36 cellular contexts compared by ENCODE assay signal in genomic region chr1:11144563-11145256, GRCh38. TPM values are rescaled to one million over a fixed set of nuclear protein-coding genes. Genes with fewer than 3 reads are reported as not detected.
DNase-seq lines count a peak whose midpoint lies in the region; ATAC-seq and TF ChIP-seq lines count a peak whose summit lies in the region.
"Had no signal": no experiment of that assay in that cellular context is flagged by ENCODE, and none has a peak within 500 bp of the region (broad histone marks: within the 10 kb centered on the region; RNA-seq: fewer than 3 reads in every experiment).

No MANE protein-coding gene starts in this region.

- H3F3A ChIP-seq in OCI-LY1 (ENCODE audit: insufficient read depth, low read length), result no peaks in the 10 kb centered on the region; the same call in 1 of the 2 replicates
- H3F3A ChIP-seq in neural progenitor cell (ENCODE audit: low read depth), result no peaks in the 10 kb centered on the region

- no peak for TF ChIP-seq CTCF in OCI-LY1 (IDR thresholded peaks at IDR 0.05; ENCODE audit: low read length)
- no peak for TF ChIP-seq CTCF in fibroblast of lung (conservative IDR thresholded peaks at IDR 0.05 in 1 of 2, IDR thresholded peaks at IDR 0.05 in 1 of 2; ENCODE audit: low read depth in 1 of 2, low read length in 2 of 2)
- TF ChIP-seq CTCF in gastrocnemius medialis (IDR thresholded peaks at IDR 0.05 in 4 of 5, conservative IDR thresholded peaks at IDR 0.05 in 1 of 5), result no peak
- TF ChIP-seq CTCF in neural progenitor cell (IDR thresholded peaks at IDR 0.05), result no peak

- H3K27me3 Mint-ChIP-seq in neural progenitor cell (ENCODE audit: insufficient read depth, low read depth), result peaks cover 2% of the 10 kb centered on the region
- H3K27me3 Mint-ChIP-seq: activated CD4-positive, alpha-beta memory T cell treated with anti-CD3 and anti-CD28 coated beads for 36 hours; activated naive CD4-positive, alpha-beta T cell treated with anti-CD3 and anti-CD28 coated beads, Interleukin-2, amount 50 U/mL, for 24 hours; effector memory CD8-positive, alpha-beta T cell; IgD-negative memory B cell; natural killer cell treated with Interleukin-12 subunit alpha and Interleukin-12 subunit beta and Interleukin-15 and Interleukin-18, amount 100 ng/mL, for 72 hours had no signal

- no peaks in the 10 kb centered on the region for H3K9me3 Mint-ChIP-seq in neural progenitor cell
- H3K9me3 Mint-ChIP-seq: activated CD4-positive, alpha-beta memory T cell treated with anti-CD3 and anti-CD28 coated beads for 36 hours; activated naive CD4-positive, alpha-beta T cell treated with anti-CD3 and anti-CD28 coated beads, Interleukin-2, amount 50 U/mL, for 24 hours; effector memory CD8-positive, alpha-beta T cell; IgD-negative memory B cell; natural killer cell treated with Interleukin-12 subunit alpha and Interleukin-12 subunit beta and Interleukin-15 and Interleukin-18, amount 100 ng/mL, for 72 hours had no signal

- H3K9me3 ChIP-seq in OCI-LY1 (ENCODE audit: low read length) (no peaks in the 10 kb centered on the region), fibroblast of lung (ENCODE audit: control insufficient read depth, insufficient read depth, low read depth, low read length) (no peaks in the 10 kb centered on the region), gastrocnemius medialis (no peaks in the 10 kb centered on the region), neural progenitor cell (ENCODE audit: low read depth) (no peaks in the 10 kb centered on the region)
- H3K9me3 ChIP-seq: BLaER1 treated with 17β-estradiol and CSF1 and Interleukin-3, amounts not matched to agents 10 nM and 100 nM; heart right ventricle; mucosa of descending colon; stomach had no signal

- no peak overlapping the region for H3K4me3 ChIP-seq in OCI-LY1 (ENCODE audit: low read depth, low read length, poor library complexity, severe bottlenecking)
- H3K4me3 ChIP-seq in fibroblast of lung (replicated peaks in 1 of 4; ENCODE audit: control extremely low read depth in 1 of 4, insufficient read depth in 1 of 4, low read depth in 3 of 4, low read length in 4 of 4), result no peak overlapping the region
- no peak overlapping the region for H3K4me3 ChIP-seq in gastrocnemius medialis
- no peak overlapping the region for H3K4me3 ChIP-seq in neural progenitor cell
- H3K4me3 ChIP-seq: BLaER1 treated with 17β-estradiol and CSF1 and Interleukin-3, amounts not matched to agents 10 nM and 100 nM; GM12878; heart right ventricle; lung; mucosa of descending colon; stomach had no signal

- intact Hi-C loops in gastrocnemius medialis (cut with DNase I; ENCODE audit: low total_unique reads), result no loop called here

- TF ChIP-seq POLR2A in gastrocnemius medialis (IDR thresholded peaks at IDR 0.05), result no peak

- H3K4me2 ChIP-seq in OCI-LY1 (ENCODE audit: low read length) (peak overlapping the region; percentile 29; the same call in 1 of the 2 replicates), fibroblast of lung (ENCODE audit: extremely low read depth, insufficient read depth, low read length) (peak overlapping the region; percentile 13), neural progenitor cell (no peak overlapping the region)
- H3K4me2 ChIP-seq: BLaER1 treated with 17β-estradiol and CSF1 and Interleukin-3, amounts not matched to agents 10 nM and 100 nM had no signal

- no peak overlapping the region for H3K27ac Mint-ChIP-seq in neural progenitor cell
- H3K27ac Mint-ChIP-seq: effector memory CD8-positive, alpha-beta T cell; IgD-negative memory B cell; natural killer cell treated with Interleukin-12 subunit alpha and Interleukin-12 subunit beta and Interleukin-15 and Interleukin-18, amount 100 ng/mL, for 72 hours had no signal

- H4K20me1 ChIP-seq in OCI-LY1 (ENCODE audit: insufficient read depth, low read length), result no peaks in the 10 kb centered on the region
- H4K20me1 ChIP-seq in fibroblast of lung (ENCODE audit: control insufficient read depth, extremely low read depth, insufficient read depth, low read length), result no peaks in the 10 kb centered on the region
- no peaks in the 10 kb centered on the region for H4K20me1 ChIP-seq in neural progenitor cell (ENCODE audit: low read depth)
- H4K20me1 ChIP-seq: BLaER1 treated with 17β-estradiol and CSF1 and Interleukin-3, amounts not matched to agents 10 nM and 100 nM had no signal

- no peak overlapping the region for H3K4me3 Mint-ChIP-seq in neural progenitor cell
- H3K4me3 Mint-ChIP-seq: activated CD4-positive, alpha-beta memory T cell treated with anti-CD3 and anti-CD28 coated beads for 36 hours; effector memory CD8-positive, alpha-beta T cell; IgD-negative memory B cell; natural killer cell treated with Interleukin-12 subunit alpha and Interleukin-12 subunit beta and Interleukin-15 and Interleukin-18, amount 100 ng/mL, for 72 hours had no signal

- H3K79me2 ChIP-seq in OCI-LY1 (ENCODE audit: insufficient read depth, low read length) (no peaks in the 10 kb centered on the region), fibroblast of lung (ENCODE audit: control insufficient read depth, insufficient read depth, low read length) (no peaks in the 10 kb centered on the region), neural progenitor cell (ENCODE audit: low read depth) (no peaks in the 10 kb centered on the region)

- no peak for ATAC-seq in SK-N-SH treated with all-trans-retinoic acid at 6 μM for 48 hours
- ATAC-seq in gastrocnemius medialis, result no peak
- ATAC-seq: effector memory CD8-positive, alpha-beta T cell; esophagus mucosa; GM12878; mucosa of descending colon; natural killer cell treated with Interleukin-12 subunit alpha and Interleukin-12 subunit beta and Interleukin-15 and Interleukin-18, amount 100 ng/mL, for 72 hours had no signal

- H3K9me2 ChIP-seq in OCI-LY1 (ENCODE audit: low read depth, low read length), result no peaks in the 10 kb centered on the region

- peaks cover 26% of the 10 kb centered on the region for H3K36me3 Mint-ChIP-seq in neural progenitor cell

- H3K36me3 ChIP-seq in OCI-LY1 (ENCODE audit: insufficient read depth, low read length) (peaks cover 66% of the 10 kb centered on the region), fibroblast of lung (ENCODE audit: control insufficient read depth, insufficient read depth, low read length) (peaks cover 4% of the 10 kb centered on the region), gastrocnemius medialis (peaks cover 5 to 62% of the 10 kb centered on the region in 2 donors), neural progenitor cell (no peaks in the 10 kb centered on the region)

- H3K4me1 ChIP-seq in OCI-LY1 (ENCODE audit: insufficient read depth, low read length, severe bottlenecking), result peaks cover 29% of the 10 kb centered on the region
- H3K4me1 ChIP-seq in fibroblast of lung (ENCODE audit: control insufficient read depth, extremely low read depth, insufficient read depth, low read length), result no peaks in the 10 kb centered on the region
- H3K4me1 ChIP-seq in gastrocnemius medialis, result peaks cover 12 to 18% of the 10 kb centered on the region in 2 donors
- no peaks in the 10 kb centered on the region for H3K4me1 ChIP-seq in neural progenitor cell
- H3K4me1 ChIP-seq: BLaER1 treated with 17β-estradiol and CSF1 and Interleukin-3, amounts not matched to agents 10 nM and 100 nM; stomach had no signal

- H3K9ac ChIP-seq in OCI-LY1 (ENCODE audit: low read length) (peak overlapping the region; percentile 1; the same call in 1 of the 2 replicates), fibroblast of lung (ENCODE audit: insufficient read depth, low read length) (no peak overlapping the region), neural progenitor cell (no peak overlapping the region)
- H3K9ac ChIP-seq: BLaER1 treated with 17β-estradiol and CSF1 and Interleukin-3, amounts not matched to agents 10 nM and 100 nM had no signal

- in situ Hi-C loops in gastrocnemius medialis (cut with MboI; ENCODE audit: low sequenced_read_pairs in 4 of 4), result no loop called here

- peak overlapping the region; percentile 93 for H3K27ac ChIP-seq in OCI-LY1 (ENCODE audit: low read depth, low read length, poor library complexity, severe bottlenecking)
- no peak overlapping the region for H3K27ac ChIP-seq in fibroblast of lung (ENCODE audit: insufficient read depth, low read length)
- peak overlapping the region; percentile 61 to 78 (median 65) for H3K27ac ChIP-seq in gastrocnemius medialis
- H3K27ac ChIP-seq in neural progenitor cell, result no peak overlapping the region
- H3K27ac ChIP-seq: BLaER1 treated with 17β-estradiol and CSF1 and Interleukin-3, amounts not matched to agents 10 nM and 100 nM; stomach had no signal

- DNase-seq in fibroblast of lung (ENCODE audit: low read depth in 2 of 2) (no peak), gastrocnemius medialis (no peak), neural progenitor cell (ENCODE audit: low spot score) (no peak)
- no peak for DNase-seq in stimulated activated CD4-positive, alpha-beta T cell treated with anti-CD3 and anti-CD28 coated beads, Interleukin-4, amount 100 ng/mL, for 24 hours
- DNase-seq in stimulated activated CD4-positive, alpha-beta T cell treated with anti-CD3 and anti-CD28 coated beads, Interleukin-1b, Interleukin-23, amount 100 ng/mL, for 48 hours, result no peak
- DNase-seq: activated CD8-positive, alpha-beta memory T cell treated with anti-CD3 and anti-CD28 coated beads, Interleukin-2, amount 50 U/mL, for 48 hours; aorta; cortex of kidney; effector memory CD8-positive, alpha-beta T cell; EL; foreskin fibroblast; GOT3; mucosa of descending colon; NCI-H1092; NCI-H1694 treated with DMSO at 0.1 percent for 48 hours; NCI-H446 treated with DMSO at 0.1 percent for 48 hours; RPMI8226; small intestine; stomach; T-helper 2 cell; trophoblast cell had no signal

- H2AFZ ChIP-seq in OCI-LY1 (ENCODE audit: low read length) (no peak overlapping the region), fibroblast of lung (ENCODE audit: low read length) (no peak overlapping the region), neural progenitor cell (replicated peaks) (no peak overlapping the region)

- H3K4me1 Mint-ChIP-seq in neural progenitor cell, result no peaks in the 10 kb centered on the region
- H3K4me1 Mint-ChIP-seq: IgD-negative memory B cell had no signal

- no peaks in the 10 kb centered on the region for H3K27me3 ChIP-seq in OCI-LY1 (ENCODE audit: insufficient read depth, low read length)
- H3K27me3 ChIP-seq in fibroblast of lung (ENCODE audit: control insufficient read depth, insufficient read depth, low read length), result no peaks in the 10 kb centered on the region
- no peaks in the 10 kb centered on the region for H3K27me3 ChIP-seq in gastrocnemius medialis
- no peaks in the 10 kb centered on the region for H3K27me3 ChIP-seq in neural progenitor cell
- H3K27me3 ChIP-seq: BLaER1 treated with 17β-estradiol and CSF1 and Interleukin-3, amounts not matched to agents 10 nM and 100 nM; heart right ventricle; stomach had no signal

RNA-seq across cellular contexts. Expression of gene ANGPTL7, which starts 44.4 kb away (rescaled TPM):
- 1.5 and 10.3 TPM in 2 replicates for total RNA-seq in fibroblast of lung
- 0.34 and 0.38 TPM in 2 replicates for polyA plus RNA-seq in fibroblast of lung
- 0.33 and 0.35 TPM in 2 replicates for polyA plus RNA-seq in fibroblast of lung (2012)
- polyA minus RNA-seq in fibroblast of lung (ENCODE audit: low replicate concordance), result not detected in 2 replicates
- total RNA-seq in gastrocnemius medialis, result 10 to 100 TPM in 1 of 4 donors, 1 to 10 TPM in 2, under 1 TPM in 1; 0.56 to 30.7 (median 3.3) TPM
- total RNA-seq in neural progenitor cell (ENCODE audit: low replicate concordance), result not detected in 2 replicates
- total RNA-seq: activated CD4-positive, alpha-beta memory T cell treated with anti-CD3 and anti-CD28 coated beads for 36 hours; esophagus mucosa; GM12878; HT-29; kidney epithelial cell; natural killer cell treated with Interleukin-12 subunit alpha and Interleukin-12 subunit beta and Interleukin-15 and Interleukin-18, amount 100 ng/mL, for 72 hours; OCI-LY7; osteoblast had no signal
- polyA plus RNA-seq: IgD-negative memory B cell had no signal

RNA-seq across cellular contexts. Expression of gene EXOSC10, which starts 45.0 kb away (rescaled TPM):
- total RNA-seq in fibroblast of lung (26.2 and 36.2 TPM in 2 replicates), gastrocnemius medialis (10 to 100 TPM; 26.5 to 44.4 (median 40.3) TPM), neural progenitor cell (ENCODE audit: low replicate concordance) (91.7 and 102 TPM in 2 replicates)
- polyA plus RNA-seq in fibroblast of lung, result 56.3 and 76.1 TPM in 2 replicates
- polyA plus RNA-seq in fibroblast of lung (2012), result 30.8 and 41.7 TPM in 2 replicates
- polyA minus RNA-seq in fibroblast of lung (ENCODE audit: low replicate concordance), result 27.5 and 29.1 TPM in 2 replicates

Comparison
In these comparisons a context has a peak if more than half of its experiments do, and no peak if none do; other contexts are left out.
1. H3K27ac ChIP-seq: peak in OCI-LY1 (single experiment) and gastrocnemius medialis (4 of 4); none in fibroblast of lung (single experiment) and neural progenitor cell (single experiment).